12 cellular contexts compared by ENCODE assay signal in genomic region chr7:148712610-148713330, GRCh38. TPM values are rescaled to one million over a fixed set of nuclear protein-coding genes. Genes with fewer than 3 reads are reported as not detected.
A peak's percentile ranks its signal among the peaks of the same experiment; 100 is the strongest.
DNase-seq lines count a peak whose midpoint lies in the region; ATAC-seq and TF ChIP-seq lines count a peak whose summit lies in the region.
"Had no signal": no experiment of that assay in that cellular context is flagged by ENCODE, and none has a peak within 500 bp of the region (broad histone marks: within the 10 kb centered on the region; RNA-seq: fewer than 3 reads in every experiment).

No MANE protein-coding gene starts in this region.

- H3K4me1 Mint-ChIP-seq in stimulated activated naive B cell treated with anti-CD40 and anti-IgM and Interleukin-4, amounts not matched to agents 10 μg/mL and 1 μg/mL and 100 μg/mL, for 72 hours: peaks cover 47 to 78% of the 10 kb centered on the region in 2 donors
- H3K4me1 Mint-ChIP-seq in HFFc6 (ENCODE audit: low read depth): peaks cover 63% of the 10 kb centered on the region

- peaks cover 100% of the 10 kb centered on the region for H3K79me2 ChIP-seq in mammary epithelial cell (ENCODE audit: insufficient read depth, low read length)
- peaks cover 100% of the 10 kb centered on the region for H3K79me2 ChIP-seq in SK-N-SH (ENCODE audit: insufficient read depth)

- H3K27ac Mint-ChIP-seq in stimulated activated naive B cell treated with anti-CD40 and anti-IgM and Interleukin-4, amounts not matched to agents 10 μg/mL and 1 μg/mL and 100 μg/mL, for 72 hours: no peak overlapping the region
- no peak overlapping the region for H3K27ac Mint-ChIP-seq in HFFc6

- dilution Hi-C loops in mammary epithelial cell (cut with HindIII; ENCODE audit: low sequenced_read_pairs): no loop called here

- in situ Hi-C loops in mammary epithelial cell (cut with MboI; ENCODE audit: low sequenced_read_pairs in 2 of 2): no loop called here

- 49% methylated on average over 6 of the region's 6 CpGs for WGBS in mammary epithelial cell (ENCODE audit: low coverage, missing lambda C conversion rate)
- WGBS in SK-N-SH (ENCODE audit: low lambda C conversion rate): 77% methylated on average over 6 of the region's 6 CpGs

- peaks cover 11% of the 10 kb centered on the region for H3K4me1 ChIP-seq in mammary epithelial cell (ENCODE audit: insufficient read depth, low read length)
- peaks cover 2 to 6% of the 10 kb centered on the region in 2 donors for H3K4me1 ChIP-seq in breast epithelium
- peaks cover 8 to 29% of the 10 kb centered on the region in 2 experiments; a peak in 3 of 4 replicates for H3K4me1 ChIP-seq in SK-N-SH (ENCODE audit: control insufficient read depth in 1 of 2, insufficient read depth in 2 of 2, low read depth in 1 of 2, low read length in 1 of 2)

- DNase-seq in mammary epithelial cell: peak; percentile 48
- DNase-seq in breast epithelium (ENCODE audit: low spot score in 2 of 2): no peak
- DNase-seq in SK-N-SH: no peak
- DNase-seq in stimulated activated naive B cell treated with anti-CD40 and anti-IgM and Interleukin-4, amounts not matched to agents 10 μg/mL and 1 μg/mL and 100 μg/mL, for 72 hours: no peak
- no peak for DNase-seq in HFFc6
- no peak for DNase-seq in SKM-1 (lab: John Stamatoyannopoulos, UW; ENCODE audit: unreplicated experiment)
- no peak for DNase-seq in NCI-H1930 (lab: John Stamatoyannopoulos, UW)
- DNase-seq: small intestine had no signal

- H3K36me3 ChIP-seq in mammary epithelial cell (ENCODE audit: insufficient read depth, low read length): no peaks in the 10 kb centered on the region
- no peaks in the 10 kb centered on the region for H3K36me3 ChIP-seq in breast epithelium
- peaks cover 0 to 10% of the 10 kb centered on the region in 2 experiments for H3K36me3 ChIP-seq in SK-N-SH (replicated peaks in 1 of 2; ENCODE audit: control insufficient read depth in 1 of 2, insufficient read depth in 2 of 2, low read length in 1 of 2)

- H3K4me3 ChIP-seq in mammary epithelial cell (replicated peaks in 1 of 3; ENCODE audit: insufficient read depth in 1 of 3, low read depth in 2 of 3, low read length in 3 of 3): no peak overlapping the region
- no peak overlapping the region for H3K4me3 ChIP-seq in breast epithelium
- H3K4me3 ChIP-seq in SK-N-SH (ENCODE audit: low read depth in 2 of 2, low read length in 1 of 2): no peak overlapping the region

- POLR2A ChIA-PET in SK-N-SH (lab: Yijun Ruan, JAX): no interaction called here

- peaks cover 13% of the 10 kb centered on the region for H3F3A ChIP-seq in SK-N-SH (replicated peaks; ENCODE audit: insufficient read depth)

- no peaks in the 10 kb centered on the region for H3K9me3 Mint-ChIP-seq in stimulated activated naive B cell treated with anti-CD40 and anti-IgM and Interleukin-4, amounts not matched to agents 10 μg/mL and 1 μg/mL and 100 μg/mL, for 72 hours
- no peaks in the 10 kb centered on the region; the same call in 1 of the 2 replicates for H3K9me3 Mint-ChIP-seq in HFFc6
- H3K9me3 Mint-ChIP-seq: stimulated activated memory B cell treated with anti-CD40 and anti-IgM and Interleukin-4, amounts not matched to agents 10 μg/mL and 1 μg/mL and 100 μg/mL, for 72 hours had no signal

- H3K27ac ChIP-seq in mammary epithelial cell (ENCODE audit: insufficient read depth, low read depth, low read length): no peak overlapping the region
- H3K27ac ChIP-seq in breast epithelium: no peak overlapping the region
- H3K27ac ChIP-seq in SK-N-SH (ENCODE audit: low read depth in 2 of 2, low read length in 1 of 2): peak overlapping the region; percentile 10 to 19; a peak in 2 of 4 replicates
- H3K27ac ChIP-seq: VCaP had no signal

- H3K9ac ChIP-seq in mammary epithelial cell (ENCODE audit: insufficient read depth, low read length) (no peak overlapping the region), SK-N-SH (no peak overlapping the region)

- H3K27me3 ChIP-seq in mammary epithelial cell (ENCODE audit: insufficient read depth, low read length): no peaks in the 10 kb centered on the region
- no peaks in the 10 kb centered on the region for H3K27me3 ChIP-seq in breast epithelium
- no peaks in the 10 kb centered on the region for H3K27me3 ChIP-seq in SK-N-SH (ENCODE audit: insufficient read depth)

- peaks cover 13 to 24% of the 10 kb centered on the region in 2 donors for H3K36me3 Mint-ChIP-seq in stimulated activated naive B cell treated with anti-CD40 and anti-IgM and Interleukin-4, amounts not matched to agents 10 μg/mL and 1 μg/mL and 100 μg/mL, for 72 hours
- peaks cover 16% of the 10 kb centered on the region for H3K36me3 Mint-ChIP-seq in HFFc6 (ENCODE audit: low read depth)

- H3K4me3 Mint-ChIP-seq in stimulated activated naive B cell treated with anti-CD40 and anti-IgM and Interleukin-4, amounts not matched to agents 10 μg/mL and 1 μg/mL and 100 μg/mL, for 72 hours: no peak overlapping the region
- no peak overlapping the region for H3K4me3 Mint-ChIP-seq in HFFc6
- H3K4me3 Mint-ChIP-seq: stimulated activated memory B cell treated with anti-CD40 and anti-IgM and Interleukin-4, amounts not matched to agents 10 μg/mL and 1 μg/mL and 100 μg/mL, for 72 hours had no signal

- no peak for TF ChIP-seq RAD21 in SK-N-SH (IDR thresholded peaks at IDR 0.05; ENCODE audit: low read length)

- no peaks in the 10 kb centered on the region for H3K9me3 ChIP-seq in mammary epithelial cell (replicated peaks; ENCODE audit: insufficient read depth, low read length)
- H3K9me3 ChIP-seq in breast epithelium: no peaks in the 10 kb centered on the region
- H3K9me3 ChIP-seq in SK-N-SH: no peaks in the 10 kb centered on the region

- TF ChIP-seq CTCF in mammary epithelial cell (conservative IDR thresholded peaks at IDR 0.05 in 1 of 2, IDR thresholded peaks at IDR 0.05 in 1 of 2; ENCODE audit: extremely low read depth in 1 of 2, insufficient read depth in 1 of 2, low read depth in 1 of 2, low read length in 2 of 2): no peak
- TF ChIP-seq CTCF in breast epithelium (IDR thresholded peaks at IDR 0.05): no peak
- no peak for TF ChIP-seq CTCF in SK-N-SH (IDR thresholded peaks at IDR 0.05)
- TF ChIP-seq CTCF in HFFc6 (IDR thresholded peaks at IDR 0.05): no peak

- BruUV-seq in mammary epithelial cell (replicated peaks; lab: Mats Ljungman, UMichigan): no TSS peak

- H3K4me2 ChIP-seq in mammary epithelial cell (ENCODE audit: insufficient read depth, low read depth, low read length) (peak overlapping the region; percentile 9), SK-N-SH (no peak overlapping the region)

- no peaks in the 10 kb centered on the region for H3K9me2 ChIP-seq in SK-N-SH

- intact Hi-C loops in mammary epithelial cell (cut with micrococcal nuclease) (no loop called here), breast epithelium (cut with DNase I; ENCODE audit: low total_unique reads) (no loop called here)

- H4K20me1 ChIP-seq in mammary epithelial cell (ENCODE audit: insufficient read depth, low read length) (peaks cover 17% of the 10 kb centered on the region), SK-N-SH (ENCODE audit: insufficient read depth) (peaks cover 100% of the 10 kb centered on the region)

- no peak for TF ChIP-seq POLR2A in breast epithelium (IDR thresholded peaks at IDR 0.05)

- no peak overlapping the region for H2AFZ ChIP-seq in mammary epithelial cell (ENCODE audit: low read depth, low read length)
- no peak overlapping the region for H2AFZ ChIP-seq in SK-N-SH (ENCODE audit: low read depth)

- ATAC-seq in HG02759 (IDR thresholded peaks at IDR 0.05; ENCODE audit: unreplicated experiment): peak; percentile 33
- ATAC-seq in stimulated activated naive B cell treated with anti-CD40 and anti-IgM and Interleukin-4, amounts not matched to agents 10 μg/mL and 1 μg/mL and 100 μg/mL, for 72 hours (replicated peaks): peak; percentile 51 to 62
- ATAC-seq: HCT116; stimulated activated memory B cell treated with anti-CD40 and anti-IgM and Interleukin-4, amounts not matched to agents 10 μg/mL and 1 μg/mL and 100 μg/mL, for 72 hours had no signal

- peak in 1 of 2 experiments; percentile 28; a peak in 1 of 4 replicates for TF ChIP-seq EP300 in SK-N-SH (IDR thresholded peaks at IDR 0.05; ENCODE audit: borderline replicate concordance in 1 of 2, low read depth in 1 of 2, low read length in 1 of 2)

- CTCF ChIA-PET in mammary epithelial cell (lab: Charles Lee; ENCODE audit: low non-redundant PET) (no interaction called here), SK-N-SH (lab: Yijun Ruan, JAX) (interaction anchor here (1.1 to 3.9 kb wide), 3 partner anchors 8 to 20 kb away, joined by 3 to 18 read pairs (median 4); no protein-coding TSS in a partner anchor)

- no peaks in the 10 kb centered on the region for H3K27me3 Mint-ChIP-seq in stimulated activated naive B cell treated with anti-CD40 and anti-IgM and Interleukin-4, amounts not matched to agents 10 μg/mL and 1 μg/mL and 100 μg/mL, for 72 hours
- peaks cover 5% of the 10 kb centered on the region; the same call in 1 of the 2 replicates for H3K27me3 Mint-ChIP-seq in HFFc6 (ENCODE audit: insufficient read depth)
- H3K27me3 Mint-ChIP-seq: stimulated activated memory B cell treated with anti-CD40 and anti-IgM and Interleukin-4, amounts not matched to agents 10 μg/mL and 1 μg/mL and 100 μg/mL, for 72 hours had no signal

TF ChIP-seq in SK-N-SH, 30 proteins besides CTCF, POLR2A, EP300 and RAD21 (continues in another document):
- TF ChIP-seq JUND (IDR thresholded peaks at IDR 0.05): no peak
- TF ChIP-seq TEAD4 (IDR thresholded peaks at IDR 0.05; ENCODE audit: borderline replicate concordance, insufficient read depth): no peak
- TF ChIP-seq CHD2 (IDR thresholded peaks at IDR 0.05; ENCODE audit: low read length, partially characterized antibody): no peak
- no peak for TF ChIP-seq RXRA (IDR thresholded peaks at IDR 0.05; ENCODE audit: borderline replicate concordance, low read depth)
- TF ChIP-seq RFX5 (IDR thresholded peaks at IDR 0.05; ENCODE audit: low read length): no peak
- TF ChIP-seq IRF3 (IDR thresholded peaks at IDR 0.05; ENCODE audit: low read depth, low read length): no peak
- TF ChIP-seq SMC3 (IDR thresholded peaks at IDR 0.05; ENCODE audit: low read depth, low read length): no peak

RNA-seq across cellular contexts. Expression of gene CUL1, which starts 14.1 kb away (rescaled TPM):
- total RNA-seq in mammary epithelial cell (10 to 100 TPM; 53.5 to 54.9 TPM), breast epithelium (10 to 100 TPM; 61.6 to 71.4 (median 65.4) TPM)
- polyA plus RNA-seq in mammary epithelial cell (47.8 TPM), SK-N-SH (2012; rRNA removed) (45.2 and 50.0 TPM in 2 replicates)
- 38.9 TPM for polyA minus RNA-seq in mammary epithelial cell
- 56.0 and 56.7 TPM in 2 replicates for polyA plus RNA-seq in SK-N-SH (2012; cell fraction: cytosol; rRNA removed)
- 30.2 and 49.4 TPM in 2 replicates for polyA plus RNA-seq in SK-N-SH (2012; cell fraction: nucleus; rRNA removed)
- 10 to 100 TPM; 42.9 to 50.9 (median 49.2) TPM for total RNA-seq in HFFc6 (2021; fragmentation: NEBNext Ultra II Directional; extraction: Animal tissue kit (Norgen Biotek cat#: 25700))

Comparison
In these comparisons a context has a peak if more than half of its experiments do, and no peak if none do; other contexts are left out.
1. H3K27ac ChIP-seq: peak in SK-N-SH (2 of 2); none in mammary epithelial cell (single experiment) and breast epithelium (0 of 2).